ENCODE assay signal across 8 cellular contexts in the genomic region with DNA sequence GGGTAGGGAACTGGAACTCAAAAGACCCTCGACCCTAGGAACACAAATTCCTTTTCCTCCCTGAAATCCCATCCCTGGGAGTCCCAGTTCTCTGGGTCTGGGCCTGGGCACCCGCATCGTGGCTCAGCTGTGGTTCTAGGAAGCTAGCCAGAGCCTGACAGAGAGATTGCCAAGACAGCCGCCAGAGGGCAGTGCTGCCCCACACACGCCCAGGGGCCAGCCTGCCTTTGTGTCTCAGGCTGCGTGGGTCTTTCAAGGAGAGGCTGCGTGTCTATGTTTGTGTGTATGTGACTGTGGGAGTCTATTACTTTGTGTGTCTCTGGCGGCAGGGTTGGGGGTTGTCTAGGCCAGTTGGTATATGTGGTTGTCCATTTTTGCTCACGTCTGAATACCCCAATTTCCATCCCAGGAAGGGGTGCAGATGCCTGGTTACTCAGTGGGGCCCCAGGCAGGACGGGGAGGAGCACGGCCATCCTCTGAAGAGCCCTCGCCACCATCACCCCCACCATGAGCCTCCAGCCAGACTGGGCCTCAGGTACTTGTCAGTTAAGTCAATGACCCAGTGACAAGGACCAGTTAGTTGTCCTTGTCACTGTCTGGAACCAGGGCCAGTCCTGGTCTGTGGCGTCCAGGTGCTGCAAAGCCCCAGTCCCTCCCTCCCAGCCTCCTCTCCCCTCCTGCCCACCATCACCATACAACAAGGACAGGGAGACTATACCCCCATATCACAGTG. TPM values are rescaled to one million over a fixed set of nuclear protein-coding genes. Genes with fewer than 3 reads are reported as not detected.
DNase-seq lines count a peak whose midpoint lies in the region; ATAC-seq and TF ChIP-seq lines count a peak whose summit lies in the region.

No MANE protein-coding gene starts in this region.

- H3K27ac ChIP-seq in colonic mucosa (no peak overlapping the region), liver (ENCODE audit: low read depth in 1 of 2, low read length in 2 of 2) (no peak overlapping the region)

- H3K36me3 ChIP-seq in colonic mucosa: no peaks in the 10 kb centered on the region
- H3K36me3 ChIP-seq in liver (ENCODE audit: control insufficient read depth in 4 of 4, insufficient read depth in 3 of 4, low read depth in 1 of 4, low read length in 3 of 4): no peaks in the 10 kb centered on the region

- TF ChIP-seq RAD21 in liver (IDR thresholded peaks at IDR 0.05): peak; percentile 98 to 99

- ATAC-seq in HG03135 (IDR thresholded peaks at IDR 0.05; ENCODE audit: unreplicated experiment) (peak; percentile 68), HG03460 (IDR thresholded peaks at IDR 0.05; ENCODE audit: unreplicated experiment) (no peak)

- H3K9me3 ChIP-seq in colonic mucosa (no peaks in the 10 kb centered on the region), liver (ENCODE audit: control insufficient read depth in 4 of 4, low read length in 3 of 4) (no peaks in the 10 kb centered on the region)

- H3K9ac ChIP-seq in colonic mucosa (ENCODE audit: low read depth in 2 of 2, low read length in 2 of 2): no peak overlapping the region
- no peak overlapping the region for H3K9ac ChIP-seq in liver (ENCODE audit: low read depth in 1 of 2, low read length in 2 of 2)

- TF ChIP-seq CTCF in GM10266 (IDR thresholded peaks at IDR 0.05; ENCODE audit: control insufficient read depth, insufficient read depth, low read depth, missing control alignments): peak; percentile 93
- peak; percentile 94 for TF ChIP-seq CTCF in colonic mucosa (IDR thresholded peaks at IDR 0.05)
- peak; percentile 94 for TF ChIP-seq CTCF in liver (IDR thresholded peaks at IDR 0.05; ENCODE audit: low read depth, low read length, missing input control)

- peak; percentile 88 for DNase-seq in GM10266 (ENCODE audit: extremely low spot score)
- peak; percentile 70 for DNase-seq in NCI-H69 (lab: John Stamatoyannopoulos, UW)
- peak; percentile 69 to 71 for DNase-seq in activated CD4-positive, alpha-beta T cell treated with anti-CD3 and anti-CD28 coated beads, Interleukin-2, amount 50 U/mL, for 24 hours (ENCODE audit: low read depth in 1 of 2, low spot score in 1 of 2)
- DNase-seq in colonic mucosa: peak; percentile 83
- peak; percentile 42 to 71 (median 61) for DNase-seq in stimulated activated CD4-positive, alpha-beta T cell treated with anti-CD3 and anti-CD28 coated beads, TNF-alpha, amount 100 ng/mL, for 1 hour (ENCODE audit: low read depth in 3 of 3, low spot score in 1 of 3)

- intact Hi-C loops in colonic mucosa (cut with DNase I): loop anchor here (1.0 to 10.0 kb wide), 3 partner anchors 225 to 679 kb away; a partner anchor contains a TSS

- H3K4me1 ChIP-seq in colonic mucosa: no peaks in the 10 kb centered on the region
- H3K4me1 ChIP-seq in liver (ENCODE audit: control insufficient read depth in 4 of 4, insufficient read depth in 4 of 4, low read length in 3 of 4): peaks cover 0 to 15% (median 3%) of the 10 kb centered on the region in 4 donors

- H3K27me3 ChIP-seq in colonic mucosa (peaks cover 12% of the 10 kb centered on the region), liver (ENCODE audit: control insufficient read depth in 4 of 4, insufficient read depth in 4 of 4, low read length in 3 of 4) (peaks cover 0 to 6% (median 3%) of the 10 kb centered on the region in 4 donors)

- H3K4me3 ChIP-seq in colonic mucosa: no peak overlapping the region
- no peak overlapping the region for H3K4me3 ChIP-seq in liver (ENCODE audit: low read depth in 1 of 3, low read length in 3 of 3)

- 14% methylated on average over 13 of the region's 13 CpGs for WGBS in liver

TF ChIP-seq in liver, 16 proteins besides CTCF, POLR2A, EP300 and RAD21:
- TF ChIP-seq, protein P1, sequence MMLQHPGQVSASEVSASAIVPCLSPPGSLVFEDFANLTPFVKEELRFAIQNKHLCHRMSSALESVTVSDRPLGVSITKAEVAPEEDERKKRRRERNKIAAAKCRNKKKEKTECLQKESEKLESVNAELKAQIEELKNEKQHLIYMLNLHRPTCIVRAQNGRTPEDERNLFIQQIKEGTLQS (IDR thresholded peaks at IDR 0.05): no peak
- TF ChIP-seq JUND (IDR thresholded peaks at IDR 0.05) (no peak), EGR1 (IDR thresholded peaks at IDR 0.05; ENCODE audit: low read depth in 2 of 2) (no peak), SP1 (IDR thresholded peaks at IDR 0.05) (no peak), YY1 (IDR thresholded peaks at IDR 0.05) (no peak), GABPA (IDR thresholded peaks at IDR 0.05 in 1 of 2, conservative IDR thresholded peaks at IDR 0.05 in 1 of 2) (no peak), RXRA (IDR thresholded peaks at IDR 0.05) (no peak), FOXA2 (IDR thresholded peaks at IDR 0.05) (no peak), FOXA1 (IDR thresholded peaks at IDR 0.05) (no peak), HNF4G (IDR thresholded peaks at IDR 0.05) (no peak), HNF4A (conservative IDR thresholded peaks at IDR 0.05) (no peak), NR2F2 (IDR thresholded peaks at IDR 0.05) (no peak)
- TF ChIP-seq, protein P2, sequence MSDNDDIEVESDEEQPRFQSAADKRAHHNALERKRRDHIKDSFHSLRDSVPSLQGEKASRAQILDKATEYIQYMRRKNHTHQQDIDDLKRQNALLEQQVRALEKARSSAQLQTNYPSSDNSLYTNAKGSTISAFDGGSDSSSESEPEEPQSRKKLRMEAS (IDR thresholded peaks at IDR 0.05): no peak
- TF ChIP-seq, protein P3, sequence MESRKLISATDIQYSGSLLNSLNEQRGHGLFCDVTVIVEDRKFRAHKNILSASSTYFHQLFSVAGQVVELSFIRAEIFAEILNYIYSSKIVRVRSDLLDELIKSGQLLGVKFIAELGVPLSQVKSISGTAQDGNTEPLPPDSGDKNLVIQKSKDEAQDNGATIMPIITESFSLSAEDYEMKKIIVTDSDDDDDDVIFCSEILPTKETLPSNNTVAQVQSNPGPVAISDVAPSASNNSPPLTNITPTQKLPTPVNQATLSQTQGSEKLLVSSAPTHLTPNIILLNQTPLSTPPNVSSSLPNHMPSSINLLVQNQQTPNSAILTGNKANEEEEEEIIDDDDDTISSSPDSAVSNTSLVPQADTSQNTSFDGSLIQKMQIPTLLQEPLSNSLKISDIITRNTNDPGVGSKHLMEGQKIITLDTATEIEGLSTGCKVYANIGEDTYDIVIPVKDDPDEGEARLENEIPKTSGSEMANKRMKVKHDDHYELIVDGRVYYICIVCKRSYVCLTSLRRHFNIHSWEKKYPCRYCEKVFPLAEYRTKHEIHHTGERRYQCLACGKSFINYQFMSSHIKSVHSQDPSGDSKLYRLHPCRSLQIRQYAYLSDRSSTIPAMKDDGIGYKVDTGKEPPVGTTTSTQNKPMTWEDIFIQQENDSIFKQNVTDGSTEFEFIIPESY (IDR thresholded peaks at IDR 0.05): no peak
- TF ChIP-seq, protein P4, sequence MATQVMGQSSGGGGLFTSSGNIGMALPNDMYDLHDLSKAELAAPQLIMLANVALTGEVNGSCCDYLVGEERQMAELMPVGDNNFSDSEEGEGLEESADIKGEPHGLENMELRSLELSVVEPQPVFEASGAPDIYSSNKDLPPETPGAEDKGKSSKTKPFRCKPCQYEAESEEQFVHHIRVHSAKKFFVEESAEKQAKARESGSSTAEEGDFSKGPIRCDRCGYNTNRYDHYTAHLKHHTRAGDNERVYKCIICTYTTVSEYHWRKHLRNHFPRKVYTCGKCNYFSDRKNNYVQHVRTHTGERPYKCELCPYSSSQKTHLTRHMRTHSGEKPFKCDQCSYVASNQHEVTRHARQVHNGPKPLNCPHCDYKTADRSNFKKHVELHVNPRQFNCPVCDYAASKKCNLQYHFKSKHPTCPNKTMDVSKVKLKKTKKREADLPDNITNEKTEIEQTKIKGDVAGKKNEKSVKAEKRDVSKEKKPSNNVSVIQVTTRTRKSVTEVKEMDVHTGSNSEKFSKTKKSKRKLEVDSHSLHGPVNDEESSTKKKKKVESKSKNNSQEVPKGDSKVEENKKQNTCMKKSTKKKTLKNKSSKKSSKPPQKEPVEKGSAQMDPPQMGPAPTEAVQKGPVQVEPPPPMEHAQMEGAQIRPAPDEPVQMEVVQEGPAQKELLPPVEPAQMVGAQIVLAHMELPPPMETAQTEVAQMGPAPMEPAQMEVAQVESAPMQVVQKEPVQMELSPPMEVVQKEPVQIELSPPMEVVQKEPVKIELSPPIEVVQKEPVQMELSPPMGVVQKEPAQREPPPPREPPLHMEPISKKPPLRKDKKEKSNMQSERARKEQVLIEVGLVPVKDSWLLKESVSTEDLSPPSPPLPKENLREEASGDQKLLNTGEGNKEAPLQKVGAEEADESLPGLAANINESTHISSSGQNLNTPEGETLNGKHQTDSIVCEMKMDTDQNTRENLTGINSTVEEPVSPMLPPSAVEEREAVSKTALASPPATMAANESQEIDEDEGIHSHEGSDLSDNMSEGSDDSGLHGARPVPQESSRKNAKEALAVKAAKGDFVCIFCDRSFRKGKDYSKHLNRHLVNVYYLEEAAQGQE (IDR thresholded peaks at IDR 0.05): no peak

RNA-seq across cellular contexts. Expression of a gene that starts 32.2 kb away (rescaled TPM):
- total RNA-seq in colonic mucosa (1 to 10 TPM; 5.1 to 5.5 TPM), liver (1 to 10 TPM; 2.9 to 4.4 TPM)
- polyA plus RNA-seq in liver: 1 to 10 TPM; 1.4 to 4.5 TPM

RNA-seq across cellular contexts. Expression of a gene that starts 34.3 kb away (rescaled TPM):
- 100 to 1,000 TPM in 1 of 2 donors, 10 to 100 TPM in 1; 77.4 to 103 TPM for total RNA-seq in colonic mucosa
- 10 to 100 TPM; 24.9 to 29.3 TPM for total RNA-seq in liver
- polyA plus RNA-seq in liver: 10 to 100 TPM; 48.3 to 51.9 TPM

RNA-seq across cellular contexts. Expression of a gene that starts 34.4 kb away (rescaled TPM):
- total RNA-seq in colonic mucosa (1 to 10 TPM in 1 of 2 donors, not detected in 1; 7.0 TPM), liver (not detected)
- not detected for polyA plus RNA-seq in liver
